8 cellular contexts compared by ENCODE assay signal in the genomic region with DNA sequence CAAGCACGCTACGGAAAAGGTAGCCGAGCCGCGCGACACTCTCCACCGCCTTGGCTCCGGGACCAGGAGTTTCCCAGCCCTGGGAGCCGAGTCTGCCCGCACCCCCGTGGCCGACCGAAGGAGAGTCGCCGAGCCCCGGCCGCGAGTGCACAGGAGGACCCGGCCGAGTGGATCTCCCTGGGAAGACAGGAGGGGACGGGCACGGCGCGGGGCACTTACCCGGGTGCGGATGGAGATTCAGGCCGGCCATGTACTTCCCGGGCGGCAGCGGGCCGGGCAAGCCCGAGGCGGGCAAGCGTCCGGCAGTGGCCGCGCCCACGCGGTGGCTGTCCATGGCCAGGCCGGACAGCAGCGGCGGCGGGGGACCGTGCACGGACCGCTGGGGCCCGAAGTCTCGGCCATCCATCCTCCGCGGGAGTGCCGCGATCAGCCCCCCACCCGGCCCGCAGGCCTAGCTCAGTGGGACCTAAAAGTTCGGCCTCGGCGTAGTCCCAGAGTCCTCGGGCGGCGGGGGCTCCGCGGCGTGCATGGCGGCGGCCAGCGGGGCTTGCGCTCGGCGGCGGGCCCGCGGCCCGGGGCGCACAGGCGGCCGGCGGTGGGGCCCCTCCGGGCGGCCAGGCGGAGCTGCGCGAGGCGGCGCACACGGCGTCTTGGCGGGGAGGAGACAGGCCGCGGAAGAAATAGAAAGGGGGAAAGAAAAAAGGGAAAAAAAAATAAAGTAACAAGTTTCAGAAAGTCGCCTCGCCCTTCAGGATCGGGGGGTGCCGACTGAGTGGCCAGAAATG. TPM values are rescaled to one million over a fixed set of nuclear protein-coding genes. Genes with fewer than 3 reads are reported as not detected.
DNase-seq lines count a peak whose midpoint lies in the region; ATAC-seq, FAIRE-seq and TF ChIP-seq lines count a peak whose summit lies in the region.

No MANE protein-coding gene starts in this region.

- H3K27me3 Mint-ChIP-seq in stimulated activated naive CD8-positive, alpha-beta T cell treated with anti-CD3 and anti-CD28 coated beads, Interleukin-15, amount 100 ng/mL, for 72 hours, result peaks cover 77% of the 10 kb centered on the region

- H3K4me1 ChIP-seq in BE2C (peaks cover 7% of the 10 kb centered on the region; the same call in 1 of the 2 replicates), HUES48 (ENCODE audit: control insufficient read depth, insufficient read depth, low read length) (peaks cover 36% of the 10 kb centered on the region), kidney (ENCODE audit: control insufficient read depth in 1 of 2, insufficient read depth in 1 of 2, low read depth in 1 of 2, low read length in 2 of 2) (peaks cover 17 to 20% of the 10 kb centered on the region in 2 donors)

- H3K4me3 ChIP-seq in BE2C (ENCODE audit: low read depth, low read length) (peak overlapping the region; percentile 84), HUES48 (ENCODE audit: low read depth, low read length) (peak overlapping the region; percentile 70), kidney (ENCODE audit: low read length in 2 of 2) (peak overlapping the region; percentile 80 to 88)

- peaks cover 60% of the 10 kb centered on the region for H3K4me1 Mint-ChIP-seq in stimulated activated naive CD8-positive, alpha-beta T cell treated with anti-CD3 and anti-CD28 coated beads, Interleukin-15, amount 100 ng/mL, for 72 hours

- peak overlapping the region; percentile 77 to 84 for H3K4me3 Mint-ChIP-seq in stimulated activated naive CD8-positive, alpha-beta T cell treated with anti-CD3 and anti-CD28 coated beads, Interleukin-15, amount 100 ng/mL, for 72 hours

- no peaks in the 10 kb centered on the region for H3K9me3 Mint-ChIP-seq in stimulated activated naive CD8-positive, alpha-beta T cell treated with anti-CD3 and anti-CD28 coated beads, Interleukin-15, amount 100 ng/mL, for 72 hours

- no peak overlapping the region for H3K27ac ChIP-seq in HUES48 (ENCODE audit: low read depth, low read length)
- H3K27ac ChIP-seq in kidney (ENCODE audit: low read depth in 2 of 2, low read length in 2 of 2), result peak overlapping the region; percentile 90 to 97

- intact Hi-C loops in kidney (cut with DNase I), result no loop called here

- ATAC-seq in stimulated activated naive CD8-positive, alpha-beta T cell treated with anti-CD3 and anti-CD28 coated beads, Interleukin-15, amount 100 ng/mL, for 72 hours, result no peak

- no peaks in the 10 kb centered on the region for H3K9me3 ChIP-seq in BE2C
- no peaks in the 10 kb centered on the region for H3K9me3 ChIP-seq in HUES48 (ENCODE audit: control insufficient read depth, insufficient read depth, low read length)
- H3K9me3 ChIP-seq in kidney (ENCODE audit: control insufficient read depth in 1 of 2, low read length in 2 of 2), result no peaks in the 10 kb centered on the region

- peak overlapping the region in 1 of 2 donors; percentile 54 for H3K27ac Mint-ChIP-seq in stimulated activated naive CD8-positive, alpha-beta T cell treated with anti-CD3 and anti-CD28 coated beads, Interleukin-15, amount 100 ng/mL, for 72 hours

- H3K27me3 ChIP-seq in BE2C, result peaks cover 30% of the 10 kb centered on the region
- peaks cover 78% of the 10 kb centered on the region for H3K27me3 ChIP-seq in HUES48 (ENCODE audit: control insufficient read depth, insufficient read depth, low read length)

- H3K9ac ChIP-seq in HUES48 (ENCODE audit: low read depth, low read length) (no peak overlapping the region), kidney (ENCODE audit: low read length in 2 of 2) (peak overlapping the region; percentile 63 to 93)

- no peaks in the 10 kb centered on the region for H3K36me3 ChIP-seq in BE2C
- H3K36me3 ChIP-seq in HUES48 (ENCODE audit: control insufficient read depth, insufficient read depth, low read length), result no peaks in the 10 kb centered on the region
- no peaks in the 10 kb centered on the region for H3K36me3 ChIP-seq in kidney (ENCODE audit: control insufficient read depth in 1 of 2, insufficient read depth in 2 of 2, low read length in 2 of 2)

- TF ChIP-seq CTCF in BE2C (IDR thresholded peaks at IDR 0.05; ENCODE audit: low read depth, low read length) (no peak), kidney (IDR thresholded peaks at IDR 0.05; ENCODE audit: borderline replicate concordance, extremely low read depth, insufficient read depth) (no peak)

- DNase-seq in BE2C, result no peak
- DNase-seq in astrocyte of the hippocampus (ENCODE audit: low read depth, low spot score), result peak; percentile 37
- peak; percentile 71 for DNase-seq in kidney
- no peak for DNase-seq in stimulated activated naive CD8-positive, alpha-beta T cell treated with anti-CD3 and anti-CD28 coated beads, Interleukin-15, amount 100 ng/mL, for 72 hours
- no peak for DNase-seq in inferior parietal cortex (ENCODE audit: extremely low spot score)
- DNase-seq in ecto neural progenitor cell (ENCODE audit: low spot score), result no peak
- DNase-seq in kidney glomerular epithelial cell (lab: John Stamatoyannopoulos, UW), result no peak

- no peak for FAIRE-seq in kidney (lab: Jason Lieb, UNC)

RNA-seq across cellular contexts. Expression of a gene that starts 2.6 kb away (rescaled TPM):
- polyA plus RNA-seq in BE2C (2012; ENCODE audit: insufficient read depth, insufficient read length, low read depth), result 49.4 TPM
- total RNA-seq in kidney, result 125 TPM
- 12.5 TPM for polyA plus RNA-seq in kidney (ENCODE audit: insufficient read depth, low read depth, low replicate concordance)

Comparison
In these comparisons a context has a peak if more than half of its experiments do, and no peak if none do; other contexts are left out.
1. DNase-seq: peak in astrocyte of the hippocampus (single experiment) and kidney (single experiment); none in BE2C (single experiment), stimulated activated naive CD8-positive, alpha-beta T cell treated with anti-CD3 and anti-CD28 coated beads, Interleukin-15, amount 100 ng/mL, for 72 hours (0 of 2), inferior parietal cortex (single experiment), ecto neural progenitor cell (single experiment) and kidney glomerular epithelial cell (single experiment).
2. Peak in every context shown above with its lines, with median percentiles within 50 percentile points of each other: H3K4me3 ChIP-seq.